In genomic region chr1:186655877-186656276, GRCh38 we compare ENCODE assay signal across 29 cellular contexts. TPM values are rescaled to one million over a fixed set of nuclear protein-coding genes. Genes with fewer than 3 reads are reported as not detected.
DNase-seq lines count a peak whose midpoint lies in the region; ATAC-seq, FAIRE-seq and TF ChIP-seq lines count a peak whose summit lies in the region.
"Had no signal": no experiment of that assay in that cellular context is flagged by ENCODE, and none has a peak within 500 bp of the region (broad histone marks: within the 10 kb centered on the region; RNA-seq: fewer than 3 reads in every experiment).

No MANE protein-coding gene starts in this region.

- H3K9ac ChIP-seq in BLaER1 treated with 17β-estradiol and CSF1 and Interleukin-3, amounts not matched to agents 10 nM and 100 nM, result no peak overlapping the region
- H3K9ac ChIP-seq in endothelial cell of umbilical vein (replicated peaks; ENCODE audit: extremely low read depth, insufficient read depth, low read length), result no peak overlapping the region

- intact Hi-C loops in endothelial cell of umbilical vein (cut with micrococcal nuclease), result no loop called here
- intact Hi-C loops in A673 (cut with micrococcal nuclease; ENCODE audit: unreplicated experiment), result no loop called here

- H4K20me1 ChIP-seq in BLaER1 treated with 17β-estradiol and CSF1 and Interleukin-3, amounts not matched to agents 10 nM and 100 nM, result no peaks in the 10 kb centered on the region
- no peaks in the 10 kb centered on the region for H4K20me1 ChIP-seq in endothelial cell of umbilical vein (replicated peaks; ENCODE audit: control insufficient read depth, extremely low read depth, insufficient read depth, low read length)

- peaks cover 0 to 83% (median 32%) of the 10 kb centered on the region in 10 experiments; a peak in 13 of 20 replicates for H3K4me1 ChIP-seq in BLaER1 treated with 17β-estradiol and CSF1 and Interleukin-3, amounts not matched to agents 10 nM and 100 nM
- H3K4me1 ChIP-seq in endothelial cell of umbilical vein (ENCODE audit: control insufficient read depth, extremely low read depth, insufficient read depth, low read length) (peaks cover 8% of the 10 kb centered on the region), A673 (ENCODE audit: insufficient read depth, low read length, poor library complexity, severe bottlenecking) (no peaks in the 10 kb centered on the region)
- H3K4me1 ChIP-seq: sigmoid colon, tibial nerve had no signal

- CTCF ChIA-PET in endothelial cell of umbilical vein (lab: Charles Lee) (interaction anchor here (0.9 to 1.3 kb wide), 2 partner anchors 12 to 26 kb away, joined by 3 to 4 read pairs; no protein-coding TSS in a partner anchor), A673 (lab: Charles Lee) (interaction anchor here (0.7 kb wide), 1 partner anchor 61 kb away, joined by 5 read pairs; no protein-coding TSS in a partner anchor)

- H3K27me3 ChIP-seq in BLaER1 treated with 17β-estradiol and CSF1 and Interleukin-3, amounts not matched to agents 10 nM and 100 nM, result no peaks in the 10 kb centered on the region
- H3K27me3 ChIP-seq in endothelial cell of umbilical vein (ENCODE audit: control insufficient read depth in 2 of 2, insufficient read depth in 2 of 2, low read length in 2 of 2) (no peaks in the 10 kb centered on the region), A673 (replicated peaks; ENCODE audit: insufficient read depth, low read depth, low read length, poor library complexity) (no peaks in the 10 kb centered on the region)
- H3K27me3 ChIP-seq: cardiac muscle cell, sigmoid colon, tibial nerve had no signal

- ATAC-seq in HG02623 (IDR thresholded peaks at IDR 0.05; ENCODE audit: unreplicated experiment), result no peak
- ATAC-seq: GM23338, left ventricle myocardium superior had no signal

- H2AFZ ChIP-seq in endothelial cell of umbilical vein (ENCODE audit: low read depth, low read length), result peak overlapping the region; percentile 5
- H2AFZ ChIP-seq: GM23338, PC-9 had no signal

- H3K4me3 ChIP-seq in BLaER1 treated with 17β-estradiol and CSF1 and Interleukin-3, amounts not matched to agents 10 nM and 100 nM, result no peak overlapping the region
- H3K4me3 ChIP-seq in endothelial cell of umbilical vein (replicated peaks in 1 of 3; ENCODE audit: insufficient read depth in 1 of 3, low read depth in 1 of 3, low read length in 3 of 3), result no peak overlapping the region
- no peak overlapping the region for H3K4me3 ChIP-seq in A673 (ENCODE audit: low read depth, low read length, poor library complexity, severe bottlenecking)
- H3K4me3 ChIP-seq: cardiac muscle cell, GM23338, PC-9, sigmoid colon, tibial nerve had no signal

- DNase-seq in ELR (ENCODE audit: low read depth) (peak; percentile 42), MV-4-11 (lab: John Stamatoyannopoulos, UW) (peak; percentile 81), endothelial cell of umbilical vein (ENCODE audit: low read depth, low spot score) (peak; percentile 64), A673 (ENCODE audit: low spot score) (no peak), NCI-H128 (lab: John Stamatoyannopoulos, UW; ENCODE audit: unreplicated experiment) (no peak), retina (no peak)
- DNase-seq: activated CD4-positive, alpha-beta T cell treated with anti-CD3 and anti-CD28 coated beads for 48 hours; anterior cingulate cortex; CD4-positive, CD25-positive, alpha-beta regulatory T cell; cortex of kidney; EL; left ventricle myocardium superior; NCI-H1092; NCI-H2029 treated with DMSO at 0.1 percent for 48 hours; NCI-H226; NCI-H82; PC-9; SHP77; sigmoid colon; stimulated activated CD4-positive, alpha-beta T cell treated with anti-CD3 and anti-CD28 coated beads, Interleukin-15, amount 100 ng/mL, for 24 hours had no signal

- no peaks in the 10 kb centered on the region for H3K36me3 ChIP-seq in BLaER1 treated with 17β-estradiol and CSF1 and Interleukin-3, amounts not matched to agents 10 nM and 100 nM
- H3K36me3 ChIP-seq in endothelial cell of umbilical vein (ENCODE audit: control insufficient read depth in 2 of 2, extremely low read depth in 1 of 2, insufficient read depth in 2 of 2, low read length in 2 of 2) (no peaks in the 10 kb centered on the region), A673 (ENCODE audit: insufficient read depth, low read length, poor library complexity, severe bottlenecking) (no peaks in the 10 kb centered on the region)
- H3K36me3 ChIP-seq: cardiac muscle cell, sigmoid colon, tibial nerve had no signal

- dilution Hi-C loops in endothelial cell of umbilical vein (cut with MboI; ENCODE audit: extremely low pct_ligation_motif_present, low sequenced_read_pairs), result no loop called here

- peak overlapping the region in 4 of 11 experiments; percentile 16 to 43 (median 30); a peak in 4 of 22 replicates for H3K27ac ChIP-seq in BLaER1 treated with 17β-estradiol and CSF1 and Interleukin-3, amounts not matched to agents 10 nM and 100 nM
- H3K27ac ChIP-seq in endothelial cell of umbilical vein (ENCODE audit: insufficient read depth, low read depth, low read length) (peak overlapping the region; percentile 67), A673 (ENCODE audit: low read depth, low read length, poor library complexity, severe bottlenecking) (no peak overlapping the region)
- H3K27ac ChIP-seq: cardiac muscle cell, PC-9, sigmoid colon, tibial nerve, VCaP had no signal

- TF ChIP-seq CTCF in endothelial cell of umbilical vein (IDR thresholded peaks at IDR 0.05; ENCODE audit: extremely low read depth in 1 of 2, insufficient read depth in 1 of 2, low read depth in 1 of 2, low read length in 2 of 2) (no peak), A673 (conservative IDR thresholded peaks at IDR 0.05; ENCODE audit: low read depth, low read length) (no peak)

- BruUV-seq in endothelial cell of umbilical vein (replicated peaks; lab: Mats Ljungman, UMichigan), result no TSS peak
- no TSS peak for BruUV-seq in A673 (replicated peaks; lab: Mats Ljungman, UMichigan)

- peak; percentile 81 for FAIRE-seq in endothelial cell of umbilical vein (lab: Jason Lieb, UNC)
- FAIRE-seq: D721Med, islet of Langerhans had no signal

- peaks cover 0 to 67% (median 17%) of the 10 kb centered on the region in 11 experiments; a peak in 15 of 22 replicates for H3K9me3 ChIP-seq in BLaER1 treated with 17β-estradiol and CSF1 and Interleukin-3, amounts not matched to agents 10 nM and 100 nM (replicated peaks in 1 of 11)
- H3K9me3 ChIP-seq in endothelial cell of umbilical vein (replicated peaks; ENCODE audit: control insufficient read depth, insufficient read depth, low read length) (no peaks in the 10 kb centered on the region), A673 (ENCODE audit: low read depth, low read length, poor library complexity, severe bottlenecking) (no peaks in the 10 kb centered on the region)
- H3K9me3 ChIP-seq: sigmoid colon, tibial nerve had no signal

- no peaks in the 10 kb centered on the region for H3K9me1 ChIP-seq in endothelial cell of umbilical vein (replicated peaks; ENCODE audit: control insufficient read depth, extremely low read depth, insufficient read depth, low read length)

- no peak for TF ChIP-seq POLR2A in endothelial cell of umbilical vein (IDR thresholded peaks at IDR 0.05; ENCODE audit: low read depth, low read length)

- H3K79me2 ChIP-seq in endothelial cell of umbilical vein (ENCODE audit: control insufficient read depth, insufficient read depth, low read length), result no peaks in the 10 kb centered on the region

- peak overlapping the region in 6 of 11 experiments; percentile 16 to 67 (median 52); a peak in 12 of 22 replicates for H3K4me2 ChIP-seq in BLaER1 treated with 17β-estradiol and CSF1 and Interleukin-3, amounts not matched to agents 10 nM and 100 nM
- no peak overlapping the region for H3K4me2 ChIP-seq in endothelial cell of umbilical vein (ENCODE audit: insufficient read depth, low read length)
- H3K4me2 ChIP-seq: GM23338, PC-9 had no signal

- POLR2A ChIA-PET in endothelial cell of umbilical vein (lab: Charles Lee) (no interaction called here), A673 (lab: Charles Lee; ENCODE audit: low non-redundant PET) (no interaction called here)

TF ChIP-seq in endothelial cell of umbilical vein, 7 proteins besides CTCF, POLR2A, EP300 and RAD21:
- TF ChIP-seq JUN (IDR thresholded peaks at IDR 0.05; ENCODE audit: borderline replicate concordance, insufficient read depth, insufficient read length, low read depth), result peak; percentile 81
- TF ChIP-seq POLR2AphosphoS5 (IDR thresholded peaks at IDR 0.05; ENCODE audit: insufficient read depth, low read depth, low read length), result peak; percentile 49
- TF ChIP-seq FOS (IDR thresholded peaks at IDR 0.05; ENCODE audit: borderline replicate concordance, insufficient read depth, low read length), result peak; percentile 78
- TF ChIP-seq MAX (IDR thresholded peaks at IDR 0.05; ENCODE audit: insufficient read depth, insufficient read length), result no peak

RNA-seq across cellular contexts. Expression of gene PTGS2, which starts 24.3 kb away (rescaled TPM):
- total RNA-seq in endothelial cell of umbilical vein (21.6 and 24.1 TPM in 2 replicates), A673 (2021) (4.3 and 5.8 TPM in 2 replicates)
- polyA plus RNA-seq in endothelial cell of umbilical vein, result 57.7 and 84.6 TPM in 2 replicates
- polyA plus RNA-seq in endothelial cell of umbilical vein (2011; cell fraction: cytosol; rRNA removed), result 24.6 and 35.3 TPM in 2 replicates
- polyA plus RNA-seq in endothelial cell of umbilical vein (2011; cell fraction: nucleus; rRNA removed), result 188 and 191 TPM in 2 replicates
- 50.8 and 80.0 TPM in 2 replicates for polyA plus RNA-seq in endothelial cell of umbilical vein (2012)
- 123 and 125 TPM in 2 replicates for polyA minus RNA-seq in endothelial cell of umbilical vein
- polyA minus RNA-seq in endothelial cell of umbilical vein (2011; cell fraction: cytosol; rRNA and poly(A)+ RNA removed), result 57.8 TPM
- 190 and 242 TPM in 2 replicates for polyA minus RNA-seq in endothelial cell of umbilical vein (2011; cell fraction: nucleus; rRNA and poly(A)+ RNA removed)
- total RNA-seq: neural crest cell had no signal

Comparison
In these comparisons a context has a peak if more than half of its experiments do, and no peak if none do; other contexts are left out.
1. DNase-seq: peak in ELR (single experiment), MV-4-11 (single experiment) and endothelial cell of umbilical vein (single experiment); none in A673 (single experiment), NCI-H128 (single experiment) and retina (single experiment).